ENCODE assay signal across 11 cellular contexts in the genomic region with DNA sequence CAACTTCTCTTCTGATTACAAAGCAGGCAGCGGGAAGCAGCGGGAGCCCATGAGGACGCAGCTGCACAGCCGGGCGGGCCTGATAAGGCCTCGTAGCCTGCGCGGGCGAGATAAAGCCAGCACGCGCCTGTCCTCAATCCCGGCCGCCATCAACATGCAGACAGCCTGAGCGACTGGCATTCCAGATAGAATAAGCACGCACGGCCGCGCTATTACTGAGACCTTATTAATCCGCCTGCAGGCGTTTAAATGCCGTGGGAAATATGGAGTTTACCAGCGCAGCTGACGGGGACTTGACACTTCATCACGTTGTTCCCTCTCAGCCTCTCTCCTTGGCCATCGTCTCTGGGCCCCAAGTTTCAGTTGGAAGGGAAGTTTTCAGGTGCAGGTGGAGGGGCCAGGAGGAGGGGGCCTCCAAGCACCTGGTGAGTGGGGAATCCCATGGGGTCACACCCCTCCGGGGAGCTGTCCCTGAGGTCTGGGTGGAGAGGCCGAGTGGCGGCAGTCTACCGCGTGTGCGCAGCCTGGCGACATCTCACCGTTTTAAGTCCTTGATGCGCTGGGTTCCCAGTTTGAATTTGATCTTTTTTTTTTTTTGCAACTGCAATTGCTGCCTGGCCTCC. TPM values are rescaled to one million over a fixed set of nuclear protein-coding genes. Genes with fewer than 3 reads are reported as not detected.
DNase-seq lines count a peak whose midpoint lies in the region; ATAC-seq and TF ChIP-seq lines count a peak whose summit lies in the region.
"Had no signal": no experiment of that assay in that cellular context is flagged by ENCODE, and none has a peak within 500 bp of the region (broad histone marks: within the 10 kb centered on the region; RNA-seq: fewer than 3 reads in every experiment).

No MANE protein-coding gene starts in this region.

- no peak for TF ChIP-seq EP300 in upper lobe of left lung (IDR thresholded peaks at IDR 0.05)

- H3K27ac Mint-ChIP-seq in natural killer cell treated with Interleukin-12 subunit alpha and Interleukin-12 subunit beta and Interleukin-15 and Interleukin-18, amount 100 ng/mL, for 72 hours: no peak overlapping the region
- H3K27ac Mint-ChIP-seq in natural killer cell: no peak overlapping the region

- H3K4me1 ChIP-seq in RWPE2 (ENCODE audit: insufficient read depth, poor library complexity, severe bottlenecking): no peaks in the 10 kb centered on the region
- no peaks in the 10 kb centered on the region for H3K4me1 ChIP-seq in right cardiac atrium (ENCODE audit: control insufficient read depth, insufficient read depth, low read length)
- H3K4me1 ChIP-seq in upper lobe of left lung: peaks cover 0 to 13% (median 5%) of the 10 kb centered on the region in 4 donors
- H3K4me1 ChIP-seq: SJSA1 had no signal

- no peak overlapping the region for H3K4me3 ChIP-seq in RWPE2 (ENCODE audit: severe bottlenecking)
- no peak overlapping the region for H3K4me3 ChIP-seq in right cardiac atrium (ENCODE audit: low read length)
- H3K4me3 ChIP-seq in upper lobe of left lung: no peak overlapping the region
- H3K4me3 ChIP-seq: SJSA1 had no signal

- no peaks in the 10 kb centered on the region for H3K36me3 Mint-ChIP-seq in natural killer cell treated with Interleukin-12 subunit alpha and Interleukin-12 subunit beta and Interleukin-15 and Interleukin-18, amount 100 ng/mL, for 72 hours
- H3K36me3 Mint-ChIP-seq in natural killer cell: no peaks in the 10 kb centered on the region

- peaks cover 23 to 25% of the 10 kb centered on the region in 2 donors for H3K27me3 Mint-ChIP-seq in natural killer cell treated with Interleukin-12 subunit alpha and Interleukin-12 subunit beta and Interleukin-15 and Interleukin-18, amount 100 ng/mL, for 72 hours
- peaks cover 16 to 23% of the 10 kb centered on the region in 2 donors for H3K27me3 Mint-ChIP-seq in natural killer cell (ENCODE audit: low read depth in 2 of 2)

- intact Hi-C loops in natural killer cell (cut with micrococcal nuclease): no loop called here
- intact Hi-C loops in right cardiac atrium (cut with DNase I): no loop called here

- no peak for ATAC-seq in natural killer cell treated with Interleukin-12 subunit alpha and Interleukin-12 subunit beta and Interleukin-15 and Interleukin-18, amount 100 ng/mL, for 72 hours
- ATAC-seq in natural killer cell: no peak
- ATAC-seq in RWPE2 (ENCODE audit: low read depth): no peak
- ATAC-seq in right cardiac atrium: peak; percentile 89 to 91
- ATAC-seq in upper lobe of left lung (ENCODE audit: low FRiP score in 2 of 2): peak in 1 of 2 donors; percentile 52

- TF ChIP-seq POLR2A in upper lobe of left lung (IDR thresholded peaks at IDR 0.05): no peak

- H3K9me3 ChIP-seq in RWPE2 (ENCODE audit: severe bottlenecking): peaks cover 5% of the 10 kb centered on the region
- H3K9me3 ChIP-seq in right cardiac atrium (ENCODE audit: control insufficient read depth, low read length): peaks cover 3% of the 10 kb centered on the region
- peaks cover 0 to 13% (median 6%) of the 10 kb centered on the region in 4 donors for H3K9me3 ChIP-seq in upper lobe of left lung

- TF ChIP-seq CTCF in natural killer cell (IDR thresholded peaks at IDR 0.05) (no peak), RWPE2 (IDR thresholded peaks at IDR 0.05; ENCODE audit: poor library complexity, severe bottlenecking) (no peak), upper lobe of left lung (IDR thresholded peaks at IDR 0.05) (no peak)

- H3K4me1 Mint-ChIP-seq in natural killer cell treated with Interleukin-12 subunit alpha and Interleukin-12 subunit beta and Interleukin-15 and Interleukin-18, amount 100 ng/mL, for 72 hours (ENCODE audit: low read depth in 2 of 2): peaks cover 2 to 6% of the 10 kb centered on the region in 2 donors
- peaks cover under 1% of the 10 kb centered on the region in 2 donors for H3K4me1 Mint-ChIP-seq in natural killer cell

- H3K4me3 Mint-ChIP-seq in natural killer cell treated with Interleukin-12 subunit alpha and Interleukin-12 subunit beta and Interleukin-15 and Interleukin-18, amount 100 ng/mL, for 72 hours: no peak overlapping the region
- no peak overlapping the region for H3K4me3 Mint-ChIP-seq in natural killer cell

- no peak overlapping the region for H3K27ac ChIP-seq in RWPE2 (ENCODE audit: poor library complexity, severe bottlenecking)
- H3K27ac ChIP-seq in right cardiac atrium (ENCODE audit: low read length): no peak overlapping the region
- no peak overlapping the region for H3K27ac ChIP-seq in upper lobe of left lung
- H3K27ac ChIP-seq: SJSA1 had no signal

- peak; percentile 51 for DNase-seq in natural killer cell treated with Interleukin-12 subunit alpha and Interleukin-12 subunit beta and Interleukin-15 and Interleukin-18, amount 100 ng/mL, for 72 hours (ENCODE audit: low spot score)
- no peak for DNase-seq in natural killer cell
- DNase-seq in RWPE2 (ENCODE audit: low spot score): peak; percentile 61
- peak; percentile 60 to 81 (median 76) for DNase-seq in right cardiac atrium
- peak; percentile 32 to 80 for DNase-seq in upper lobe of left lung
- DNase-seq in C1 segment of cervical spinal cord (lab: John Stamatoyannopoulos, UW): no peak
- DNase-seq in NCI-H187 treated with DMSO at 0.1 percent for 48 hours (lab: John Stamatoyannopoulos, UW): no peak
- no peak for DNase-seq in NCI-H2196 (lab: John Stamatoyannopoulos, UW; ENCODE audit: unreplicated experiment)
- DNase-seq: activated CD8-positive, alpha-beta memory T cell treated with anti-CD3 and anti-CD28 coated beads, Interleukin-2, amount 50 U/mL, for 48 hours had no signal

- peaks cover under 1% of the 10 kb centered on the region for H3K9me3 Mint-ChIP-seq in natural killer cell treated with Interleukin-12 subunit alpha and Interleukin-12 subunit beta and Interleukin-15 and Interleukin-18, amount 100 ng/mL, for 72 hours
- H3K9me3 Mint-ChIP-seq in natural killer cell: peaks cover under 1% of the 10 kb centered on the region in 2 donors

- H3K27me3 ChIP-seq in RWPE2 (ENCODE audit: insufficient read depth, poor library complexity, severe bottlenecking): peaks cover 12% of the 10 kb centered on the region
- H3K27me3 ChIP-seq in right cardiac atrium (ENCODE audit: control insufficient read depth, insufficient read depth): no peaks in the 10 kb centered on the region
- peaks cover 0 to 7% (median 3%) of the 10 kb centered on the region in 4 donors for H3K27me3 ChIP-seq in upper lobe of left lung

- WGBS in right cardiac atrium: 17% methylated on average over 34 of the region's 34 CpGs
- WGBS in upper lobe of left lung, 2 donors: 29 to 31% methylated on average over 22 to 34 of the region's 34 CpGs

- H3K36me3 ChIP-seq in RWPE2 (ENCODE audit: low read depth): no peaks in the 10 kb centered on the region
- no peaks in the 10 kb centered on the region for H3K36me3 ChIP-seq in upper lobe of left lung
- H3K36me3 ChIP-seq: SJSA1 had no signal

RNA-seq across cellular contexts. Expression of a gene that starts 27.3 kb away (rescaled TPM):
- 1 to 10 TPM; 2.3 to 2.9 TPM for total RNA-seq in natural killer cell treated with Interleukin-12 subunit alpha and Interleukin-12 subunit beta and Interleukin-15 and Interleukin-18, amount 100 ng/mL, for 72 hours
- total RNA-seq in natural killer cell: 1 to 10 TPM; 2.5 to 7.8 (median 4.2) TPM
- total RNA-seq in right cardiac atrium: 1 to 10 TPM; 5.6 to 8.5 (median 6.9) TPM
- polyA plus RNA-seq in right cardiac atrium: 7.3 TPM
- total RNA-seq in upper lobe of left lung: 10 to 100 TPM in 4 of 6 donors, 1 to 10 TPM in 2; 2.7 to 33.5 (median 15.2) TPM
- total RNA-seq: MCF 10A, SJSA1 had no signal

Comparison
In these comparisons a context has a peak if more than half of its experiments do, and no peak if none do; other contexts are left out.
1. DNase-seq: peak in natural killer cell treated with Interleukin-12 subunit alpha and Interleukin-12 subunit beta and Interleukin-15 and Interleukin-18, amount 100 ng/mL, for 72 hours (single experiment), RWPE2 (single experiment), right cardiac atrium (3 of 3) and upper lobe of left lung (2 of 2); none in natural killer cell (single experiment), C1 segment of cervical spinal cord (0 of 14), NCI-H187 treated with DMSO at 0.1 percent for 48 hours (single experiment) and NCI-H2196 (single experiment).
2. ATAC-seq: peak in right cardiac atrium (2 of 2); none in natural killer cell treated with Interleukin-12 subunit alpha and Interleukin-12 subunit beta and Interleukin-15 and Interleukin-18, amount 100 ng/mL, for 72 hours (0 of 2), natural killer cell (0 of 3) and RWPE2 (single experiment).